In the genomic region with DNA sequence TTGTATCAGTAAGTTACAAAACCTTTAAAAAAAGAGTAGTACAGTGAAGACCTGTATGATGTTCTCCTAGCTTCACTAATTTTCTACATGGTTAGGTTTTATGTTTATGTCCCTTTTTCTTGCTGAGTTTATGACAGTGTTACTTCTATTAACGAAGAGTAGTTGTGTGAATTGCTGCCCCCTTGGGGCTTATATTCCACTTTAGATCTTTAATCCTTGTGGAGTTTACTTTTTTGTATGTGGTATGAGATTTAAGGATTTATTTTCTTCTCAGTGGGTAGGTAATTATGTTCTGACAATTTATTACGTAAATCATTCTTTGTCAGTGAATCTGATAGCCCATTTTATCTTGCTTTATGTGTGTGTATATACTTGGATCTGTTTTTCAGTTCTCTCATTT, we compare ENCODE assay signal across 24 cellular contexts. TPM values are rescaled to one million over a fixed set of nuclear protein-coding genes. Genes with fewer than 3 reads are reported as not detected.
DNase-seq lines count a peak whose midpoint lies in the region; ATAC-seq, FAIRE-seq and TF ChIP-seq lines count a peak whose summit lies in the region.
"Had no signal": no experiment of that assay in that cellular context is flagged by ENCODE, and none has a peak within 500 bp of the region (broad histone marks: within the 10 kb centered on the region; RNA-seq: fewer than 3 reads in every experiment).

No MANE protein-coding gene starts in this region.

- no TSS peak for BruUV-seq in Calu3 (replicated peaks; lab: Mats Ljungman, UMichigan)

- no peaks in the 10 kb centered on the region for H3K4me1 ChIP-seq in osteoblast (ENCODE audit: insufficient read depth, low read length)

- peaks cover 40% of the 10 kb centered on the region for H3K36me3 ChIP-seq in osteoblast (ENCODE audit: insufficient read depth, low read length)

- peaks cover 40% of the 10 kb centered on the region for H3K4me1 Mint-ChIP-seq in Calu3 (ENCODE audit: low read depth, unreplicated experiment)

- no peaks in the 10 kb centered on the region for H3K27me3 ChIP-seq in osteoblast (ENCODE audit: insufficient read depth, low read length)
- H3K27me3 ChIP-seq: MG63 had no signal

- ATAC-seq in GM18909 (IDR thresholded peaks at IDR 0.05; ENCODE audit: poor library complexity, unreplicated experiment) = no peak
- ATAC-seq: A549; CD8-positive, alpha-beta T cell had no signal

- no peak overlapping the region for H3K4me3 ChIP-seq in osteoblast (ENCODE audit: insufficient read depth, low read length)
- H3K4me3 ChIP-seq: A549, MG63, SK-N-MC had no signal

- no peaks in the 10 kb centered on the region for H3K79me2 ChIP-seq in osteoblast (ENCODE audit: insufficient read depth, low read length)

- peak overlapping the region; percentile 62 for H3K27ac Mint-ChIP-seq in Calu3 (ENCODE audit: unreplicated experiment)
- H3K27ac Mint-ChIP-seq: CD8-positive, alpha-beta T cell had no signal

- H3K36me3 Mint-ChIP-seq in Calu3 (ENCODE audit: insufficient read depth, unreplicated experiment) = peaks cover 56% of the 10 kb centered on the region

- H2AFZ ChIP-seq in osteoblast (ENCODE audit: low read length) = no peak overlapping the region

- FAIRE-seq in TTC549 (lab: Jason Lieb, UNC) (peak; percentile 9), frontal cortex (lab: Jason Lieb, UNC) (no peak)
- FAIRE-seq: A549, RCC 7860 had no signal

- H3K4me2 ChIP-seq in osteoblast (ENCODE audit: insufficient read depth, low read length) = no peak overlapping the region
- H3K4me2 ChIP-seq: A549 had no signal

- DNase-seq in Calu3 = no peak
- peak; percentile 39 for DNase-seq in HEK293T (ENCODE audit: extremely low spot score)
- DNase-seq in osteoblast (ENCODE audit: insufficient read length, low spot score, missing footprints) = peak; percentile 38
- no peak for DNase-seq in COLO829 (ENCODE audit: low spot score)
- no peak for DNase-seq in frontal cortex (ENCODE audit: low spot score in 2 of 2)
- no peak for DNase-seq in islet precursor cell
- DNase-seq: C1 segment of cervical spinal cord; CD8-positive, alpha-beta T cell; GOT3; IMR-90; KG1; MG63; NCI-H1105 treated with DMSO at 0.1 percent for 48 hours; NCI-H146; NCI-H1930; NCI-H2107; NCI-H446 treated with DMSO at 0.1 percent for 48 hours; NCI-H526; SIG-M5 had no signal

- CTCF ChIA-PET in Calu3 (lab: Charles Lee) = interaction anchor here (0.6 kb wide), 1 partner anchor 12 kb away, joined by 4 read pairs; no protein-coding TSS in a partner anchor
- CTCF ChIA-PET in HEK293T (lab: Yijun Ruan, JAX) = no interaction called here

- H3K9me3 ChIP-seq in osteoblast (ENCODE audit: low read depth, low read length) = no peaks in the 10 kb centered on the region
- H3K9me3 ChIP-seq: A549, MG63 had no signal

- no peak overlapping the region for H3K4me3 Mint-ChIP-seq in Calu3 (ENCODE audit: low read depth, unreplicated experiment)
- H3K4me3 Mint-ChIP-seq: CD8-positive, alpha-beta T cell had no signal

- H3K9me3 Mint-ChIP-seq in Calu3 (ENCODE audit: low read depth, unreplicated experiment) = no peaks in the 10 kb centered on the region

- no peaks in the 10 kb centered on the region for H4K20me1 ChIP-seq in osteoblast (ENCODE audit: insufficient read depth, low read length)

- H3K27ac ChIP-seq in osteoblast (ENCODE audit: low read depth, low read length) = no peak overlapping the region
- H3K27ac ChIP-seq: A549, SK-N-MC had no signal

- TF ChIP-seq CTCF in Calu3 (IDR thresholded peaks at IDR 0.05; ENCODE audit: unreplicated experiment) (no peak), osteoblast (IDR thresholded peaks at IDR 0.05; ENCODE audit: extremely low read depth, low read depth, low read length) (no peak)

- H3K27me3 Mint-ChIP-seq in Calu3 (ENCODE audit: unreplicated experiment) = no peaks in the 10 kb centered on the region

- intact Hi-C loops in Calu3 (cut with micrococcal nuclease; ENCODE audit: unreplicated experiment) = no loop called here

- POLR2A ChIA-PET in HEK293T (lab: Yijun Ruan, JAX) = no interaction called here

TF ChIP-seq in HEK293T, 16 proteins besides CTCF, POLR2A, EP300 and RAD21:
- TF ChIP-seq LEF1 (IDR thresholded peaks at IDR 0.05; ENCODE audit: borderline replicate concordance) (peak; percentile 100), FOXA1 (IDR thresholded peaks at IDR 0.05) (no peak), HDGF (IDR thresholded peaks at IDR 0.05; ENCODE audit: borderline replicate concordance) (no peak), FOXM1 (IDR thresholded peaks at IDR 0.05; ENCODE audit: borderline replicate concordance) (peak; percentile 96), FOXK2 (IDR thresholded peaks at IDR 0.05) (no peak), ELF4 (IDR thresholded peaks at IDR 0.05) (no peak; the same call in 1 of the 2 replicates), ARNT (IDR thresholded peaks at IDR 0.05) (peak; percentile 89), SUZ12 (IDR thresholded peaks at IDR 0.05) (no peak), L3MBTL2 (conservative IDR thresholded peaks at IDR 0.05) (no peak), BHLHE40 (IDR thresholded peaks at IDR 0.05; ENCODE audit: borderline replicate concordance) (no peak; the same call in 1 of the 2 replicates), TARDBP (IDR thresholded peaks at IDR 0.05) (peak; percentile 89), CTBP1 (IDR thresholded peaks at IDR 0.05; ENCODE audit: borderline replicate concordance) (peak; percentile 100), ZNF384 (IDR thresholded peaks at IDR 0.05) (peak; percentile 92), SP1 (IDR thresholded peaks at IDR 0.05) (no peak), NFRKB (IDR thresholded peaks at IDR 0.05) (no peak)
- TF ChIP-seq, protein P1, sequence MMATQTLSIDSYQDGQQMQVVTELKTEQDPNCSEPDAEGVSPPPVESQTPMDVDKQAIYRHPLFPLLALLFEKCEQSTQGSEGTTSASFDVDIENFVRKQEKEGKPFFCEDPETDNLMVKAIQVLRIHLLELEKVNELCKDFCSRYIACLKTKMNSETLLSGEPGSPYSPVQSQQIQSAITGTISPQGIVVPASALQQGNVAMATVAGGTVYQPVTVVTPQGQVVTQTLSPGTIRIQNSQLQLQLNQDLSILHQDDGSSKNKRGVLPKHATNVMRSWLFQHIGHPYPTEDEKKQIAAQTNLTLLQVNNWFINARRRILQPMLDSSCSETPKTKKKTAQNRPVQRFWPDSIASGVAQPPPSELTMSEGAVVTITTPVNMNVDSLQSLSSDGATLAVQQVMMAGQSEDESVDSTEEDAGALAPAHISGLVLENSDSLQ (IDR thresholded peaks at IDR 0.05) = peak; percentile 98

RNA-seq across cellular contexts. Expression of a gene that starts 14.8 kb away (rescaled TPM):
- 48.8 and 50.2 TPM in 2 replicates for total RNA-seq in Calu3 (2022)
- 48.9 and 55.7 TPM in 2 replicates for total RNA-seq in osteoblast
- 55.4 TPM for total RNA-seq in frontal cortex

Comparison
In these comparisons a context has a peak if more than half of its experiments do, and no peak if none do; other contexts are left out.
1. DNase-seq: peak in HEK293T (single experiment) and osteoblast (single experiment); none in Calu3 (single experiment), COLO829 (single experiment), frontal cortex (0 of 2) and islet precursor cell (single experiment).